In genomic region chr1:17080085-17080759, GRCh38 we compare ENCODE assay signal across 3 cellular contexts.
TF ChIP-seq lines count a peak whose summit lies in the region.

No MANE protein-coding gene starts in this region.

TF ChIP-seq in SK-N-SH, 30 proteins besides CTCF, POLR2A, EP300 and RAD21:
- TF ChIP-seq YY1 (IDR thresholded peaks at IDR 0.05; ENCODE audit: low read depth) (no peak), USF1 (IDR thresholded peaks at IDR 0.05; ENCODE audit: borderline replicate concordance, low read depth) (0 out of 2 replicates have a peak, but pooled peaks have one; percentile 15)

TF ChIP-seq in SK-N-SH treated with all-trans-retinoic acid at 6 μM for 48 hours, 23 proteins besides CTCF, POLR2A, EP300 and RAD21:
- TF ChIP-seq SNAI2 (CRISPR knock-in tag; IDR thresholded peaks at IDR 0.05), result no peak
- TF ChIP-seq PPARA (CRISPR knock-in tag; IDR thresholded peaks at IDR 0.05; ENCODE audit: borderline replicate concordance), result no peak
- TF ChIP-seq CSDC2 (CRISPR knock-in tag; IDR thresholded peaks at IDR 0.05), result no peak
- TF ChIP-seq ZC3H10 (CRISPR knock-in tag; IDR thresholded peaks at IDR 0.05), result no peak
- no peak for TF ChIP-seq ZNF8 (CRISPR knock-in tag; IDR thresholded peaks at IDR 0.05)
- no peak for TF ChIP-seq RARB (CRISPR knock-in tag; IDR thresholded peaks at IDR 0.05)
- no peak for TF ChIP-seq ISL1 (CRISPR knock-in tag; IDR thresholded peaks at IDR 0.05)
- TF ChIP-seq CREB5 (CRISPR knock-in tag; IDR thresholded peaks at IDR 0.05; ENCODE audit: low read depth), result no peak
- no peak for TF ChIP-seq TOX (CRISPR knock-in tag; IDR thresholded peaks at IDR 0.05; ENCODE audit: borderline replicate concordance)
- TF ChIP-seq ARNTL (CRISPR knock-in tag; IDR thresholded peaks at IDR 0.05; ENCODE audit: borderline replicate concordance, low read depth), result no peak
- no peak for TF ChIP-seq OSR1 (CRISPR knock-in tag; IDR thresholded peaks at IDR 0.05)
- TF ChIP-seq PATZ1 (CRISPR knock-in tag; IDR thresholded peaks at IDR 0.05; ENCODE audit: borderline replicate concordance), result no peak
- no peak for TF ChIP-seq TCF4 (CRISPR knock-in tag; IDR thresholded peaks at IDR 0.05; ENCODE audit: borderline replicate concordance)
- TF ChIP-seq BACH2 (CRISPR knock-in tag; IDR thresholded peaks at IDR 0.05; ENCODE audit: borderline replicate concordance), result no peak
- no peak for TF ChIP-seq CSRNP3 (CRISPR knock-in tag; IDR thresholded peaks at IDR 0.05)

TF ChIP-seq in K562, 482 proteins besides CTCF, POLR2A, EP300 and RAD21:
- TF ChIP-seq POLR2AphosphoS5 (IDR thresholded peaks at IDR 0.05; ENCODE audit: control insufficient read depth, insufficient read depth, low read depth, low read length) (no peak), TOE1 (IDR thresholded peaks at IDR 0.05; ENCODE audit: borderline replicate concordance) (peak; percentile 80), TOE1 (CRISPR knock-in tag; IDR thresholded peaks at IDR 0.05; ENCODE audit: borderline replicate concordance, low read depth) (no peak), TRIM28 (IDR thresholded peaks at IDR 0.05) (0 out of 2 replicates have a peak, but pooled peaks have one; percentile 18), RAD51 (IDR thresholded peaks at IDR 0.05; ENCODE audit: borderline replicate concordance, low read depth) (peak; percentile 90), RB1 (IDR thresholded peaks at IDR 0.05; ENCODE audit: low read depth) (no peak), USF1 (CRISPR knock-in tag; IDR thresholded peaks at IDR 0.05) (peak; percentile 66), TFE3 (CRISPR knock-in tag; IDR thresholded peaks at IDR 0.05) (peak; percentile 93), USF2 (CRISPR knock-in tag; IDR thresholded peaks at IDR 0.05) (peak; percentile 46), CBFA2T2 (conservative IDR thresholded peaks at IDR 0.05) (peak; percentile 63), ZBTB12 (CRISPR knock-in tag; IDR thresholded peaks at IDR 0.05) (no peak)
